Comparison of ENCODE assay signal across 11 cellular contexts in the genomic region with DNA sequence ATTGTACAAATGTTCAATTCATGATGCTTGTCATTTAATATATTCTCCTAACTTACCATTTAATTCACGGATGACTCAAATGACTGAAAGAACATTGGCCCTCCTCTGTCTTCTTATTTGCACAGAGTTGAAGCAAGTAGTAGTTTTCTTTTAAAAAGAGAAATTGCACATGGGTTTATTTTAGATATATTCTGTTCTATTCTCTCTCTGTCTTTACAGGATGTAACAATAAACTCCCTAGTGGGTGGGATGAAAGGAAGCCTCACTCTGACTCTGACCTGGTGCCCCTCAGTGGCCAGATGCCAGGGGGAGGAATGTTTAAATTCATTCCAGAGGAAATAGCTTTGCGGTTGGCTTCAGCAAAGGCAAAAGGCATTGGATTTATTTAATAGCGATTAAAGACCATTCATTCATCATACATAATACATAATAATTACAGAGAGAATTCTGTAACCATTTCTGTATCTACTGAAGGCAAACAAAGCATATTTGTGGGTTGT.
DNase-seq lines count a peak whose midpoint lies in the region; ATAC-seq lines count a peak whose summit lies in the region.
"Had no signal": no experiment of that assay in that cellular context is flagged by ENCODE, and none has a peak within 500 bp of the region (broad histone marks: within the 10 kb centered on the region; RNA-seq: fewer than 3 reads in every experiment).

No MANE protein-coding gene starts in this region.

- H3K9ac ChIP-seq in adipocyte (ENCODE audit: low read length) = no peak overlapping the region

- H3K4me1 ChIP-seq in adipocyte (ENCODE audit: control insufficient read depth, insufficient read depth, low read length) = no peaks in the 10 kb centered on the region
- H3K4me1 ChIP-seq in right cardiac atrium (ENCODE audit: control insufficient read depth, insufficient read depth, low read length) = no peaks in the 10 kb centered on the region

- 48% methylated on average over 3 of the region's 3 CpGs for WGBS in right cardiac atrium

- H3K4me3 ChIP-seq in adipocyte (ENCODE audit: low read length) (no peak overlapping the region), right cardiac atrium (ENCODE audit: low read length) (no peak overlapping the region)

- no peaks in the 10 kb centered on the region for H3K27me3 ChIP-seq in adipocyte (replicated peaks; ENCODE audit: control insufficient read depth, insufficient read depth, low read length)
- H3K27me3 ChIP-seq in right cardiac atrium (ENCODE audit: control insufficient read depth, insufficient read depth) = no peaks in the 10 kb centered on the region

- intact Hi-C loops in right cardiac atrium (cut with DNase I) = no loop called here

- DNase-seq in M059J (ENCODE audit: low read depth) (peak; percentile 42), adipocyte (ENCODE audit: low read depth) (peak; percentile 49), iris pigment epithelial cell (ENCODE audit: low read depth) (peak; percentile 16), smooth muscle cell of the brain vasculature (ENCODE audit: low read depth, low spot score) (peak; percentile 72), right cardiac atrium (no peak)
- DNase-seq in activated CD4-positive, alpha-beta T cell treated with anti-CD3 and anti-CD28 coated beads, Interleukin-2, amount 50 U/mL, for 4 hours = no peak
- DNase-seq: C1 segment of cervical spinal cord, immature natural killer cell, NCI-H2171 had no signal

- H3K36me3 ChIP-seq in adipocyte (ENCODE audit: control insufficient read depth, insufficient read depth, low read length, severe bottlenecking) = no peaks in the 10 kb centered on the region

- ATAC-seq in right cardiac atrium (no peak), HG03045 (IDR thresholded peaks at IDR 0.05; ENCODE audit: unreplicated experiment) (no peak)
- ATAC-seq: activated T-helper 17 cell treated with anti-CD3 and anti-CD28 coated beads, Interleukin-2, amount 50 U/mL, for 72 hours had no signal

- no peaks in the 10 kb centered on the region for H3K9me3 ChIP-seq in adipocyte (ENCODE audit: control insufficient read depth, low read length)
- no peaks in the 10 kb centered on the region for H3K9me3 ChIP-seq in right cardiac atrium (ENCODE audit: control insufficient read depth, low read length)

- H3K27ac ChIP-seq in right cardiac atrium (ENCODE audit: low read length) = no peak overlapping the region

Comparison
In these comparisons a context has a peak if more than half of its experiments do, and no peak if none do; other contexts are left out.
1. DNase-seq: peak in M059J (single experiment), adipocyte (single experiment), iris pigment epithelial cell (single experiment) and smooth muscle cell of the brain vasculature (single experiment); none in right cardiac atrium (0 of 3) and activated CD4-positive, alpha-beta T cell treated with anti-CD3 and anti-CD28 coated beads, Interleukin-2, amount 50 U/mL, for 4 hours (0 of 2).